In genomic region chr11:13429288-13429687, GRCh38 we compare ENCODE assay signal across 14 cellular contexts. TPM values are rescaled to one million over a fixed set of nuclear protein-coding genes. Genes with fewer than 3 reads are reported as not detected.
DNase-seq lines count a peak whose midpoint lies in the region; ATAC-seq lines count a peak whose summit lies in the region.
"Had no signal": no experiment of that assay in that cellular context is flagged by ENCODE, and none has a peak within 500 bp of the region (broad histone marks: within the 10 kb centered on the region; RNA-seq: fewer than 3 reads in every experiment).

No MANE protein-coding gene starts in this region.

- POLR2A ChIA-PET in activated CD4-positive, alpha-beta T cell treated with anti-CD3 and anti-CD28 coated beads for 36 hours (lab: Charles Lee) = no interaction called here

- peaks cover 21% of the 10 kb centered on the region for H3K9me3 Mint-ChIP-seq in activated CD4-positive, alpha-beta T cell treated with anti-CD3 and anti-CD28 coated beads for 36 hours (ENCODE audit: low read depth)
- H3K9me3 Mint-ChIP-seq in activated CD4-positive, alpha-beta T cell treated with anti-CD3 and anti-CD28 coated beads, Interleukin-2, amount 10 ng/mL, durations not matched to agents 24 days and 14 days = peaks cover 5% of the 10 kb centered on the region
- peaks cover 13% of the 10 kb centered on the region for H3K9me3 Mint-ChIP-seq in activated T-cell treated with anti-CD3 and anti-CD28 coated beads, Interleukin-2, amount 50 U/mL, for 24 hours
- peaks cover 19% of the 10 kb centered on the region for H3K9me3 Mint-ChIP-seq in activated T-cell treated with anti-CD3 and anti-CD28 coated beads, Interleukin-2, amount 50 U/mL, for 4 hours
- peaks cover 4% of the 10 kb centered on the region for H3K9me3 Mint-ChIP-seq in activated T-helper 17 cell treated with anti-CD3 and anti-CD28 coated beads, Interleukin-2, amount 50 U/mL, for 72 hours

- intact Hi-C loops in activated CD4-positive, alpha-beta T cell treated with anti-CD3 and anti-CD28 coated beads for 36 hours (cut with DNase I, micrococcal nuclease) = no loop called here
- intact Hi-C loops in activated CD4-positive, alpha-beta T cell treated with anti-CD3 and anti-CD28 coated beads, Interleukin-2, amount 10 ng/mL, durations not matched to agents 24 days and 14 days (cut with micrococcal nuclease) = no loop called here

- CTCF ChIA-PET in activated CD4-positive, alpha-beta T cell treated with anti-CD3 and anti-CD28 coated beads for 36 hours (lab: Charles Lee) = no interaction called here

- H3K27me3 Mint-ChIP-seq in activated CD4-positive, alpha-beta T cell treated with anti-CD3 and anti-CD28 coated beads for 36 hours = no peaks in the 10 kb centered on the region
- H3K27me3 Mint-ChIP-seq in activated CD4-positive, alpha-beta T cell treated with anti-CD3 and anti-CD28 coated beads, Interleukin-2, amount 10 ng/mL, durations not matched to agents 24 days and 14 days = no peaks in the 10 kb centered on the region
- no peaks in the 10 kb centered on the region for H3K27me3 Mint-ChIP-seq in activated T-cell treated with anti-CD3 and anti-CD28 coated beads, Interleukin-2, amount 50 U/mL, for 24 hours
- H3K27me3 Mint-ChIP-seq in activated T-cell treated with anti-CD3 and anti-CD28 coated beads, Interleukin-2, amount 50 U/mL, for 4 hours (ENCODE audit: low read depth) = no peaks in the 10 kb centered on the region
- H3K27me3 Mint-ChIP-seq in activated T-helper 17 cell treated with anti-CD3 and anti-CD28 coated beads, Interleukin-2, amount 50 U/mL, for 72 hours = no peaks in the 10 kb centered on the region
- H3K27me3 Mint-ChIP-seq: B cell; CD4-positive, alpha-beta T cell had no signal

- H3K27ac Mint-ChIP-seq in activated CD4-positive, alpha-beta T cell treated with anti-CD3 and anti-CD28 coated beads for 36 hours = peak overlapping the region; percentile 31
- H3K27ac Mint-ChIP-seq in activated CD4-positive, alpha-beta T cell treated with anti-CD3 and anti-CD28 coated beads, Interleukin-2, amount 10 ng/mL, durations not matched to agents 24 days and 14 days = no peak overlapping the region
- peak overlapping the region; percentile 24 for H3K27ac Mint-ChIP-seq in activated T-cell treated with anti-CD3 and anti-CD28 coated beads, Interleukin-2, amount 50 U/mL, for 24 hours
- no peak overlapping the region for H3K27ac Mint-ChIP-seq in activated T-helper 17 cell treated with anti-CD3 and anti-CD28 coated beads, Interleukin-2, amount 50 U/mL, for 72 hours
- H3K27ac Mint-ChIP-seq: B cell; CD4-positive, alpha-beta T cell; CD8-positive, alpha-beta T cell had no signal

- no peak for DNase-seq in activated CD4-positive, alpha-beta T cell treated with anti-CD3 and anti-CD28 coated beads for 36 hours
- DNase-seq in activated CD4-positive, alpha-beta T cell treated with anti-CD3 and anti-CD28 coated beads, Interleukin-2, amount 10 ng/mL, durations not matched to agents 24 days and 14 days = no peak
- no peak for DNase-seq in activated T-cell treated with anti-CD3 and anti-CD28 coated beads, Interleukin-2, amount 50 U/mL, for 24 hours
- no peak for DNase-seq in activated T-cell treated with anti-CD3 and anti-CD28 coated beads, Interleukin-2, amount 50 U/mL, for 4 hours
- DNase-seq: AML-193; Caco-2; Calu3; CD4-positive, alpha-beta T cell; CD8-positive, alpha-beta T cell; DMS79 treated with DMSO at 0.1 percent for 48 hours; GF-D8 had no signal

- H3K4me1 Mint-ChIP-seq in activated CD4-positive, alpha-beta T cell treated with anti-CD3 and anti-CD28 coated beads for 36 hours = peaks cover 28% of the 10 kb centered on the region
- peaks cover 3% of the 10 kb centered on the region for H3K4me1 Mint-ChIP-seq in activated CD4-positive, alpha-beta T cell treated with anti-CD3 and anti-CD28 coated beads, Interleukin-2, amount 10 ng/mL, durations not matched to agents 24 days and 14 days
- H3K4me1 Mint-ChIP-seq in activated T-cell treated with anti-CD3 and anti-CD28 coated beads, Interleukin-2, amount 50 U/mL, for 24 hours (ENCODE audit: low read depth) = peaks cover 45% of the 10 kb centered on the region
- H3K4me1 Mint-ChIP-seq in activated T-cell treated with anti-CD3 and anti-CD28 coated beads, Interleukin-2, amount 50 U/mL, for 4 hours (ENCODE audit: low read depth) = peaks cover 32% of the 10 kb centered on the region
- H3K4me1 Mint-ChIP-seq in activated T-helper 17 cell treated with anti-CD3 and anti-CD28 coated beads, Interleukin-2, amount 50 U/mL, for 72 hours = peaks cover 13% of the 10 kb centered on the region

- no peak overlapping the region for H3K4me3 Mint-ChIP-seq in activated CD4-positive, alpha-beta T cell treated with anti-CD3 and anti-CD28 coated beads for 36 hours
- H3K4me3 Mint-ChIP-seq in activated CD4-positive, alpha-beta T cell treated with anti-CD3 and anti-CD28 coated beads, Interleukin-2, amount 10 ng/mL, durations not matched to agents 24 days and 14 days = no peak overlapping the region
- no peak overlapping the region for H3K4me3 Mint-ChIP-seq in activated T-cell treated with anti-CD3 and anti-CD28 coated beads, Interleukin-2, amount 50 U/mL, for 24 hours
- H3K4me3 Mint-ChIP-seq in activated T-cell treated with anti-CD3 and anti-CD28 coated beads, Interleukin-2, amount 50 U/mL, for 4 hours = no peak overlapping the region
- no peak overlapping the region for H3K4me3 Mint-ChIP-seq in activated T-helper 17 cell treated with anti-CD3 and anti-CD28 coated beads, Interleukin-2, amount 50 U/mL, for 72 hours
- H3K4me3 Mint-ChIP-seq: B cell; CD4-positive, alpha-beta T cell; CD8-positive, alpha-beta T cell had no signal

- peaks cover 28% of the 10 kb centered on the region for H3K36me3 Mint-ChIP-seq in activated CD4-positive, alpha-beta T cell treated with anti-CD3 and anti-CD28 coated beads for 36 hours (ENCODE audit: low read depth)
- peaks cover 21% of the 10 kb centered on the region for H3K36me3 Mint-ChIP-seq in activated CD4-positive, alpha-beta T cell treated with anti-CD3 and anti-CD28 coated beads, Interleukin-2, amount 10 ng/mL, durations not matched to agents 24 days and 14 days (ENCODE audit: low read depth)
- peaks cover 51% of the 10 kb centered on the region for H3K36me3 Mint-ChIP-seq in activated T-cell treated with anti-CD3 and anti-CD28 coated beads, Interleukin-2, amount 50 U/mL, for 24 hours (ENCODE audit: low read depth)
- H3K36me3 Mint-ChIP-seq in activated T-cell treated with anti-CD3 and anti-CD28 coated beads, Interleukin-2, amount 50 U/mL, for 4 hours (ENCODE audit: insufficient read depth) = peaks cover 41% of the 10 kb centered on the region
- peaks cover 9% of the 10 kb centered on the region for H3K36me3 Mint-ChIP-seq in activated T-helper 17 cell treated with anti-CD3 and anti-CD28 coated beads, Interleukin-2, amount 50 U/mL, for 72 hours (ENCODE audit: low read depth)

- ATAC-seq in activated CD4-positive, alpha-beta T cell treated with anti-CD3 and anti-CD28 coated beads for 36 hours = peak; percentile 64
- ATAC-seq in activated T-cell treated with anti-CD3 and anti-CD28 coated beads, Interleukin-2, amount 50 U/mL, for 4 hours = no peak
- peak; percentile 53 for ATAC-seq in activated T-helper 17 cell treated with anti-CD3 and anti-CD28 coated beads, Interleukin-2, amount 50 U/mL, for 72 hours (replicated peaks)
- ATAC-seq: A549; CD8-positive, alpha-beta T cell had no signal

RNA-seq across cellular contexts. Expression of gene BTBD10, which starts 33.7 kb away (rescaled TPM):
- total RNA-seq in activated CD4-positive, alpha-beta T cell treated with anti-CD3 and anti-CD28 coated beads for 36 hours = 10 to 100 TPM; 20.1 to 25.4 TPM
- total RNA-seq in activated CD4-positive, alpha-beta T cell treated with anti-CD3 and anti-CD28 coated beads, Interleukin-2, amount 10 ng/mL, durations not matched to agents 24 days and 14 days = 20.3 and 21.8 TPM in 2 replicates
- 10 to 100 TPM; 18.3 to 22.2 (median 20.0) TPM for total RNA-seq in activated T-cell treated with anti-CD3 and anti-CD28 coated beads, Interleukin-2, amount 50 U/mL, for 4 hours
- total RNA-seq in activated T-helper 17 cell treated with anti-CD3 and anti-CD28 coated beads, Interleukin-2, amount 50 U/mL, for 72 hours = 10 to 100 TPM; 16.8 to 25.0 TPM

Comparison
In these comparisons a context has a peak if more than half of its experiments do, and no peak if none do; other contexts are left out.
1. H3K27ac Mint-ChIP-seq: peak in activated CD4-positive, alpha-beta T cell treated with anti-CD3 and anti-CD28 coated beads for 36 hours (single experiment) and activated T-cell treated with anti-CD3 and anti-CD28 coated beads, Interleukin-2, amount 50 U/mL, for 24 hours (single experiment); none in activated CD4-positive, alpha-beta T cell treated with anti-CD3 and anti-CD28 coated beads, Interleukin-2, amount 10 ng/mL, durations not matched to agents 24 days and 14 days (single experiment) and activated T-helper 17 cell treated with anti-CD3 and anti-CD28 coated beads, Interleukin-2, amount 50 U/mL, for 72 hours (single experiment).
2. ATAC-seq: peak in activated CD4-positive, alpha-beta T cell treated with anti-CD3 and anti-CD28 coated beads for 36 hours (single experiment) and activated T-helper 17 cell treated with anti-CD3 and anti-CD28 coated beads, Interleukin-2, amount 50 U/mL, for 72 hours (single experiment); none in activated T-cell treated with anti-CD3 and anti-CD28 coated beads, Interleukin-2, amount 50 U/mL, for 4 hours (0 of 2).